ENCODE assay signal across 8 cellular contexts in the genomic region with DNA sequence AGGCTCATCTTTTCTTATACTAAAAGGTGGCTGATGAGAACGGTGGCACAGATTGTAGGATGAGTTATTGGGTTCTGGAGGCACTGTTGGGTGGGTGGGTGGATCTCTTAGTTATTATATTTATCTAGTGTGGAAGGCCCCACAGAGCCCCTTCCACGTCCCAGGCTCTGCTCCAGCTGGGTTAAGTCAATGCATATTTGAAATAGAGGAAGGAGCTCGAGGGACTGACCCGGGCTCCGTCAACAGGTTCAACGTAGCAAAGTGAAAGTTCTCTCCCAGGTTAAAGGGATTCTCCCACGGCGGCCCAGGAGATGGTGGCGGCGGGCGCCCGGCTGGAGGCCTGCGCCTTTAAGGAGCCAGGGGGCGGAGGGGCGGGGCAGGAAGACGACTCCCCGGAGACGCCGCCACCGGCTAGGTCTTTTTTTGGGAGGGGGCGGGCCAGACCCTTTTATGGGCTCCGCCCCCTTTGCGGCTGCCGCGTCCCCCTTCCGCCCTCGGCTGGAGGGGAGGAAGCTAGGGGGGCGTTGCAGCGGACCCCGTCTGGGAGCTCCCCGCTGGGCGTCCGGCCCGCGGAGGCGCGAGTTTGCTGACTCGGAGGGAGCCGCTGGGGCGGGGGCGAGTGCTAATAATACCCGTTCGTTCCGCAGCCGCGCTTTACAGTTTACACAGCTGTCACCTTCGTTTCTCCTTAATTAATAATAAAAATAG. TPM values are rescaled to one million over a fixed set of nuclear protein-coding genes. Genes with fewer than 3 reads are reported as not detected.
DNase-seq lines count a peak whose midpoint lies in the region; ATAC-seq and TF ChIP-seq lines count a peak whose summit lies in the region.

No MANE protein-coding gene starts in this region.

- in situ Hi-C loops in KBM-7 (cut with MboI; ENCODE audit: low pct_unique_long_range_greater_than_20kb, low sequenced_read_pairs) (no loop called here), Panc1 (cut with HindIII; ENCODE audit: low pct_unique_long_range_greater_than_20kb, low sequenced_read_pairs) (no loop called here)

- H3K27ac ChIP-seq in Panc1 (ENCODE audit: low read length) (peak overlapping the region; percentile 89), fibroblast of lung (ENCODE audit: insufficient read depth, low read length) (peak overlapping the region; percentile 72)

- H3K4me1 ChIP-seq in Panc1 (ENCODE audit: control insufficient read depth, insufficient read depth, low read length) (peaks cover 22% of the 10 kb centered on the region), fibroblast of lung (ENCODE audit: control insufficient read depth, extremely low read depth, insufficient read depth, low read length) (peaks cover 10% of the 10 kb centered on the region)

- POLR2A ChIA-PET in Panc1 (lab: Charles Lee): no interaction called here

- ATAC-seq in GM21619 (IDR thresholded peaks at IDR 0.05; ENCODE audit: unreplicated experiment) (peak; percentile 56), Panc1 (peak; percentile 86), natural killer cell (peak; percentile 68 to 87 (median 76))
- ATAC-seq in activated T-cell treated with anti-CD3 and anti-CD28 coated beads, Interleukin-2, amount 50 U/mL, for 72 hours (replicated peaks in 1 of 2): peak; percentile 78 to 84

- TF ChIP-seq CTCF in Panc1 (IDR thresholded peaks at IDR 0.05) (no peak), fibroblast of lung (conservative IDR thresholded peaks at IDR 0.05 in 1 of 2, IDR thresholded peaks at IDR 0.05 in 1 of 2; ENCODE audit: low read depth in 1 of 2, low read length in 2 of 2) (peak; percentile 32 to 33), natural killer cell (IDR thresholded peaks at IDR 0.05) (no peak)

- peak overlapping the region; percentile 69 for H2AFZ ChIP-seq in fibroblast of lung (ENCODE audit: low read length)

- H4K20me1 ChIP-seq in fibroblast of lung (ENCODE audit: control insufficient read depth, extremely low read depth, insufficient read depth, low read length): no peaks in the 10 kb centered on the region

- peaks cover 8% of the 10 kb centered on the region for H3K27me3 Mint-ChIP-seq in activated T-cell treated with anti-CD3 and anti-CD28 coated beads, Interleukin-2, amount 50 U/mL, for 72 hours (ENCODE audit: low read depth)
- no peaks in the 10 kb centered on the region for H3K27me3 Mint-ChIP-seq in natural killer cell (ENCODE audit: low read depth in 2 of 2)

- H3K36me3 ChIP-seq in Panc1 (ENCODE audit: control insufficient read depth, insufficient read depth, low read length) (no peaks in the 10 kb centered on the region), fibroblast of lung (ENCODE audit: control insufficient read depth, insufficient read depth, low read length) (peaks cover 6% of the 10 kb centered on the region)

- no peaks in the 10 kb centered on the region for H3K27me3 ChIP-seq in Panc1 (ENCODE audit: control insufficient read depth, insufficient read depth, low read length)
- peaks cover 5% of the 10 kb centered on the region for H3K27me3 ChIP-seq in fibroblast of lung (ENCODE audit: control insufficient read depth, insufficient read depth, low read length)

- intact Hi-C loops in Panc1 (cut with micrococcal nuclease; ENCODE audit: unreplicated experiment): no loop called here
- intact Hi-C loops in natural killer cell (cut with micrococcal nuclease): loop anchor here (5.0 kb wide), 1 partner anchor 589 kb away; the partner anchor contains the start of gene ATG16L2

- H3K36me3 Mint-ChIP-seq in activated T-cell treated with anti-CD3 and anti-CD28 coated beads, Interleukin-2, amount 50 U/mL, for 72 hours (ENCODE audit: insufficient read depth in 2 of 2): peaks cover 4 to 7% of the 10 kb centered on the region in 2 donors
- H3K36me3 Mint-ChIP-seq in natural killer cell: no peaks in the 10 kb centered on the region

- DNase-seq in DMS53 (lab: John Stamatoyannopoulos, UW) (peak; percentile 97), KBM-7 (peak; percentile 99), Panc1 (ENCODE audit: low read depth, low spot score) (peak; percentile 38), fibroblast of lung (ENCODE audit: low read depth in 2 of 2) (peak; percentile 91 to 93), natural killer cell (peak; percentile 84)
- peak; percentile 96 to 97 for DNase-seq in activated T-cell treated with anti-CD3 and anti-CD28 coated beads, Interleukin-2, amount 50 U/mL, for 72 hours
- DNase-seq in stimulated activated naive CD4-positive, alpha-beta T cell (lab: John Stamatoyannopoulos, UW): peak; percentile 82 to 90 (median 88)

- H3K4me3 ChIP-seq in Panc1 (ENCODE audit: low read depth in 2 of 2, low read length in 2 of 2) (peak overlapping the region; percentile 95), fibroblast of lung (replicated peaks in 1 of 4; ENCODE audit: control extremely low read depth in 1 of 4, insufficient read depth in 1 of 4, low read depth in 3 of 4, low read length in 4 of 4) (peak overlapping the region; percentile 65 to 97 (median 82))

- no peaks in the 10 kb centered on the region for H3K9me3 ChIP-seq in Panc1 (ENCODE audit: control insufficient read depth, insufficient read depth, low read depth, low read length)
- no peaks in the 10 kb centered on the region for H3K9me3 ChIP-seq in fibroblast of lung (ENCODE audit: control insufficient read depth, insufficient read depth, low read depth, low read length)

- H3K4me2 ChIP-seq in fibroblast of lung (ENCODE audit: extremely low read depth, insufficient read depth, low read length): peak overlapping the region; percentile 89

- H3K9me3 Mint-ChIP-seq in activated T-cell treated with anti-CD3 and anti-CD28 coated beads, Interleukin-2, amount 50 U/mL, for 72 hours: no peaks in the 10 kb centered on the region
- no peaks in the 10 kb centered on the region for H3K9me3 Mint-ChIP-seq in natural killer cell

- peaks cover 24% of the 10 kb centered on the region for H3K4me1 Mint-ChIP-seq in activated T-cell treated with anti-CD3 and anti-CD28 coated beads, Interleukin-2, amount 50 U/mL, for 72 hours (ENCODE audit: low read depth)
- peaks cover 20 to 54% of the 10 kb centered on the region in 2 donors for H3K4me1 Mint-ChIP-seq in natural killer cell

- H3K79me2 ChIP-seq in fibroblast of lung (ENCODE audit: control insufficient read depth, insufficient read depth, low read length): peaks cover 31% of the 10 kb centered on the region

- no TSS peak for BruUV-seq in Panc1 (replicated peaks; lab: Mats Ljungman, UMichigan)

- peak overlapping the region; percentile 62 for H3K9ac ChIP-seq in fibroblast of lung (ENCODE audit: insufficient read depth, low read length)

- peak overlapping the region; percentile 93 to 98 for H3K4me3 Mint-ChIP-seq in activated T-cell treated with anti-CD3 and anti-CD28 coated beads, Interleukin-2, amount 50 U/mL, for 72 hours
- peak overlapping the region; percentile 88 for H3K4me3 Mint-ChIP-seq in natural killer cell

- H3K27ac Mint-ChIP-seq in activated T-cell treated with anti-CD3 and anti-CD28 coated beads, Interleukin-2, amount 50 U/mL, for 72 hours: peak overlapping the region; percentile 85
- peak overlapping the region; percentile 85 to 95 for H3K27ac Mint-ChIP-seq in natural killer cell

- CTCF ChIA-PET in Panc1 (lab: Charles Lee): interaction anchor here (0.6 to 0.7 kb wide), 2 partner anchors 15 to 198 kb away, joined by 4 read pairs; no protein-coding TSS in a partner anchor

RNA-seq across cellular contexts. Expression of gene INPPL1, which starts 1.5 kb away (rescaled TPM):
- total RNA-seq in Panc1 (2021; ENCODE audit: unreplicated experiment) (298 TPM), fibroblast of lung (62.9 and 102 TPM in 2 replicates), natural killer cell (100 to 1,000 TPM; 193 to 207 (median 195) TPM)
- polyA plus RNA-seq in Panc1 (2012; ENCODE audit: insufficient read length): 383 TPM
- total RNA-seq in activated T-cell treated with anti-CD3 and anti-CD28 coated beads, Interleukin-2, amount 50 U/mL, for 72 hours: 100 to 1,000 TPM; 147 to 154 TPM
- 60.3 and 76.9 TPM in 2 replicates for polyA plus RNA-seq in fibroblast of lung
- 45.6 and 57.1 TPM in 2 replicates for polyA plus RNA-seq in fibroblast of lung (2012)
- polyA minus RNA-seq in fibroblast of lung (ENCODE audit: low replicate concordance): 152 and 169 TPM in 2 replicates

RNA-seq across cellular contexts. Expression of gene FOLR2, which starts 6.5 kb away (rescaled TPM):
- not detected for total RNA-seq in Panc1 (2021; ENCODE audit: unreplicated experiment)
- not detected for polyA plus RNA-seq in Panc1 (2012; ENCODE audit: insufficient read length)
- total RNA-seq in activated T-cell treated with anti-CD3 and anti-CD28 coated beads, Interleukin-2, amount 50 U/mL, for 72 hours: not detected
- total RNA-seq in fibroblast of lung: not detected in 2 replicates
- not detected in 2 replicates for polyA plus RNA-seq in fibroblast of lung
- polyA plus RNA-seq in fibroblast of lung (2012): not detected in 2 replicates
- polyA minus RNA-seq in fibroblast of lung (ENCODE audit: low replicate concordance): not detected in 2 replicates
- total RNA-seq in natural killer cell: not detected

RNA-seq across cellular contexts. Expression of gene PHOX2A, which starts 20.9 kb away (rescaled TPM):
- total RNA-seq in Panc1 (2021; ENCODE audit: unreplicated experiment) (not detected), fibroblast of lung (not detected in 2 replicates), natural killer cell (not detected)
- polyA plus RNA-seq in Panc1 (2012; ENCODE audit: insufficient read length): not detected
- total RNA-seq in activated T-cell treated with anti-CD3 and anti-CD28 coated beads, Interleukin-2, amount 50 U/mL, for 72 hours: not detected
- polyA plus RNA-seq in fibroblast of lung: not detected in 2 replicates
- not detected in 2 replicates for polyA plus RNA-seq in fibroblast of lung (2012)
- polyA minus RNA-seq in fibroblast of lung (ENCODE audit: low replicate concordance): not detected in 2 replicates

RNA-seq across cellular contexts. Expression of gene FOLR1, which starts 31.1 kb away (rescaled TPM):
- total RNA-seq in Panc1 (2021; ENCODE audit: unreplicated experiment) (not detected), fibroblast of lung (not detected in 2 replicates), natural killer cell (not detected)
- polyA plus RNA-seq in Panc1 (2012; ENCODE audit: insufficient read length): not detected
- total RNA-seq in activated T-cell treated with anti-CD3 and anti-CD28 coated beads, Interleukin-2, amount 50 U/mL, for 72 hours: not detected
- polyA plus RNA-seq in fibroblast of lung: 0.14 and 0.15 TPM in 2 replicates
- 0.22 and 0.28 TPM in 2 replicates for polyA plus RNA-seq in fibroblast of lung (2012)
- not detected in 2 replicates for polyA minus RNA-seq in fibroblast of lung (ENCODE audit: low replicate concordance)

Comparison
In these comparisons a context has a peak if more than half of its experiments do, and no peak if none do; other contexts are left out.
1. Peak in every context shown above with its lines: DNase-seq, ATAC-seq, H3K4me3 ChIP-seq and H3K27ac ChIP-seq.
2. DNase-seq: peak in every context shown above with its lines; median percentile 99 in KBM-7; 97 in DMS53; 96 in activated T-cell treated with anti-CD3 and anti-CD28 coated beads, Interleukin-2, amount 50 U/mL, for 72 hours; 92 in fibroblast of lung; 88 in stimulated activated naive CD4-positive, alpha-beta T cell; 84 in natural killer cell; 38 in Panc1.
3. CTCF ChIP-seq: peak in fibroblast of lung (2 of 2); none in Panc1 (single experiment) and natural killer cell (single experiment).